8 cellular contexts compared by ENCODE assay signal in genomic region chr5:55232985-55233928, GRCh38. TPM values are rescaled to one million over a fixed set of nuclear protein-coding genes. Genes with fewer than 3 reads are reported as not detected.
DNase-seq lines count a peak whose midpoint lies in the region; ATAC-seq and TF ChIP-seq lines count a peak whose summit lies in the region.

Gene CCNO, minus strand, starts transcription at chr5:55233608. Its CDS starts 85 bp downstream, at chr5:55233523.

- no peaks in the 10 kb centered on the region for H3K36me3 ChIP-seq in endodermal cell (ENCODE audit: control insufficient read depth, insufficient read depth, low read length)
- no peaks in the 10 kb centered on the region for H3K36me3 ChIP-seq in mesendoderm (ENCODE audit: control insufficient read depth, insufficient read depth, low read length)

- H3K27me3 ChIP-seq in endodermal cell (ENCODE audit: control insufficient read depth, insufficient read depth, low read length, poor library complexity, severe bottlenecking), result peaks cover 84% of the 10 kb centered on the region
- peaks cover 61% of the 10 kb centered on the region for H3K27me3 ChIP-seq in mesendoderm (ENCODE audit: insufficient read depth, low read length, poor library complexity)

- no peaks in the 10 kb centered on the region for H3K9me3 ChIP-seq in endodermal cell (ENCODE audit: control insufficient read depth, low read length)

- no peak within 1 kb of the TSS for H2BK15ac ChIP-seq in mesendoderm (replicated peaks; ENCODE audit: low read depth)

- no peak within 1 kb of the TSS for H3K4ac ChIP-seq in mesendoderm (ENCODE audit: low read depth, low read length)

- H3K18ac ChIP-seq in mesendoderm (ENCODE audit: low read length), result no peak within 1 kb of the TSS

- H2BK120ac ChIP-seq in mesendoderm (ENCODE audit: low read depth, low read length), result no peak within 1 kb of the TSS

- no peak within 1 kb of the TSS for H3K27ac ChIP-seq in endodermal cell (ENCODE audit: low read depth, low read length)
- no peak within 1 kb of the TSS for H3K27ac ChIP-seq in mesendoderm (ENCODE audit: low read depth, low read length)

- CTCF ChIA-PET in activated CD4-positive, alpha-beta T cell treated with anti-CD3 and anti-CD28 coated beads, Interleukin-2, amount 10 ng/mL, durations not matched to agents 7 days and 5 days (lab: Charles Lee), result interaction anchor here (0.9 to 3.5 kb wide), 7 partner anchors 10 to 1571 kb away, joined by 3 to 16 read pairs (median 4); no protein-coding TSS in a partner anchor

- H3K4me3 ChIP-seq in endodermal cell (ENCODE audit: low read length) (peak within 1 kb of the TSS; percentile 86), mesendoderm (ENCODE audit: low read length) (peak within 1 kb of the TSS; percentile 31)

- POLR2A ChIA-PET in activated CD4-positive, alpha-beta T cell treated with anti-CD3 and anti-CD28 coated beads, Interleukin-2, amount 10 ng/mL, durations not matched to agents 7 days and 5 days (lab: Charles Lee), result no interaction called here

- H3K36me3 Mint-ChIP-seq in activated CD4-positive, alpha-beta T cell treated with anti-CD3 and anti-CD28 coated beads, Interleukin-2, amount 10 ng/mL, durations not matched to agents 7 days and 5 days (ENCODE audit: low read depth), result peaks cover 1% of the 10 kb centered on the region
- no peaks in the 10 kb centered on the region for H3K36me3 Mint-ChIP-seq in endodermal cell (ENCODE audit: low read depth)
- peaks cover 0 to 4% of the 10 kb centered on the region in 2 donors for H3K36me3 Mint-ChIP-seq in stimulated activated naive B cell treated with anti-CD40 and anti-IgM and Interleukin-4, amounts not matched to agents 10 μg/mL and 1 μg/mL and 100 μg/mL, for 72 hours

- H3K4me1 Mint-ChIP-seq in activated CD4-positive, alpha-beta T cell treated with anti-CD3 and anti-CD28 coated beads, Interleukin-2, amount 10 ng/mL, durations not matched to agents 7 days and 5 days, result peaks cover 25% of the 10 kb centered on the region
- peaks cover 10% of the 10 kb centered on the region for H3K4me1 Mint-ChIP-seq in endodermal cell
- peaks cover 25 to 33% of the 10 kb centered on the region in 2 donors for H3K4me1 Mint-ChIP-seq in stimulated activated naive B cell treated with anti-CD40 and anti-IgM and Interleukin-4, amounts not matched to agents 10 μg/mL and 1 μg/mL and 100 μg/mL, for 72 hours

- ATAC-seq in GM18519 (IDR thresholded peaks at IDR 0.05; ENCODE audit: low FRiP score, unreplicated experiment), result peak; percentile 39
- peak; percentile 55 for ATAC-seq in HG03342 (IDR thresholded peaks at IDR 0.05; ENCODE audit: unreplicated experiment)
- peak; percentile 84 to 86 for ATAC-seq in stimulated activated naive B cell treated with anti-CD40 and anti-IgM and Interleukin-4, amounts not matched to agents 10 μg/mL and 1 μg/mL and 100 μg/mL, for 72 hours (replicated peaks)

- H3K27ac Mint-ChIP-seq in activated CD4-positive, alpha-beta T cell treated with anti-CD3 and anti-CD28 coated beads, Interleukin-2, amount 10 ng/mL, durations not matched to agents 7 days and 5 days, result peak within 1 kb of the TSS; percentile 33
- H3K27ac Mint-ChIP-seq in endodermal cell, result peak within 1 kb of the TSS; percentile 19
- peak within 1 kb of the TSS; percentile 85 for H3K27ac Mint-ChIP-seq in stimulated activated naive B cell treated with anti-CD40 and anti-IgM and Interleukin-4, amounts not matched to agents 10 μg/mL and 1 μg/mL and 100 μg/mL, for 72 hours

- H3K79me2 ChIP-seq in mesendoderm (ENCODE audit: control insufficient read depth, insufficient read depth, low read length), result no peaks in the 10 kb centered on the region

- peak within 1 kb of the TSS; percentile 69 for H3K56ac ChIP-seq in mesendoderm (ENCODE audit: low read length)

- H3K9ac ChIP-seq in endodermal cell (ENCODE audit: extremely low read depth, low read length, poor library complexity, severe bottlenecking) (no peak within 1 kb of the TSS), mesendoderm (ENCODE audit: low read length) (peak within 1 kb of the TSS; percentile 58)

- DNase-seq in A172 (ENCODE audit: low spot score) (peak; percentile 69), NCI-H460 (ENCODE audit: extremely low read depth, low read depth) (peak; percentile 87), endodermal cell (peak; percentile 94), mesendoderm (peak; percentile 90)
- DNase-seq in activated CD4-positive, alpha-beta T cell treated with anti-CD3 and anti-CD28 coated beads, Interleukin-2, amount 10 ng/mL, durations not matched to agents 7 days and 5 days, result peak; percentile 62
- no peak for DNase-seq in stimulated activated naive B cell treated with anti-CD40 and anti-IgM and Interleukin-4, amounts not matched to agents 10 μg/mL and 1 μg/mL and 100 μg/mL, for 72 hours

- TF ChIP-seq CTCF in endodermal cell (conservative IDR thresholded peaks at IDR 0.05), result no peak

- no peaks in the 10 kb centered on the region for H3K9me3 Mint-ChIP-seq in activated CD4-positive, alpha-beta T cell treated with anti-CD3 and anti-CD28 coated beads, Interleukin-2, amount 10 ng/mL, durations not matched to agents 7 days and 5 days
- no peaks in the 10 kb centered on the region for H3K9me3 Mint-ChIP-seq in endodermal cell
- H3K9me3 Mint-ChIP-seq in stimulated activated naive B cell treated with anti-CD40 and anti-IgM and Interleukin-4, amounts not matched to agents 10 μg/mL and 1 μg/mL and 100 μg/mL, for 72 hours, result no peaks in the 10 kb centered on the region

- no peaks in the 10 kb centered on the region for H3K79me1 ChIP-seq in mesendoderm (ENCODE audit: low read length)

- WGBS in endodermal cell (ENCODE audit: insufficient coverage in 1 of 2, insufficient read length in 1 of 2), 2 experiments, result 0% methylated on average over 40 to 106 of the region's 106 CpGs
- WGBS in mesendoderm (ENCODE audit: extremely low coverage, insufficient coverage, low lambda C conversion rate), result no CpG with 5 or more reads among the region's 106 CpGs

- peak within 1 kb of the TSS; percentile 15 for H3K23ac ChIP-seq in mesendoderm (ENCODE audit: low read length)

- no peak within 1 kb of the TSS for H2BK5ac ChIP-seq in mesendoderm (ENCODE audit: low read length)

- H3K4me3 Mint-ChIP-seq in activated CD4-positive, alpha-beta T cell treated with anti-CD3 and anti-CD28 coated beads, Interleukin-2, amount 10 ng/mL, durations not matched to agents 7 days and 5 days, result peak within 1 kb of the TSS; percentile 68
- peak within 1 kb of the TSS; percentile 80 for H3K4me3 Mint-ChIP-seq in endodermal cell
- peak within 1 kb of the TSS; percentile 91 for H3K4me3 Mint-ChIP-seq in stimulated activated naive B cell treated with anti-CD40 and anti-IgM and Interleukin-4, amounts not matched to agents 10 μg/mL and 1 μg/mL and 100 μg/mL, for 72 hours

- peaks cover 78% of the 10 kb centered on the region for H3K27me3 Mint-ChIP-seq in activated CD4-positive, alpha-beta T cell treated with anti-CD3 and anti-CD28 coated beads, Interleukin-2, amount 10 ng/mL, durations not matched to agents 7 days and 5 days
- H3K27me3 Mint-ChIP-seq in endodermal cell (ENCODE audit: insufficient read depth), result peaks cover 86% of the 10 kb centered on the region
- H3K27me3 Mint-ChIP-seq in stimulated activated naive B cell treated with anti-CD40 and anti-IgM and Interleukin-4, amounts not matched to agents 10 μg/mL and 1 μg/mL and 100 μg/mL, for 72 hours, result peaks cover 66 to 74% of the 10 kb centered on the region in 2 donors

- peak within 1 kb of the TSS; percentile 85 for H3K4me2 ChIP-seq in mesendoderm (ENCODE audit: low read length)

- no peak within 1 kb of the TSS for H4K8ac ChIP-seq in mesendoderm (ENCODE audit: low read depth, low read length)

- no peak within 1 kb of the TSS for H2AK5ac ChIP-seq in mesendoderm (ENCODE audit: low read length)

- H4K5ac ChIP-seq in mesendoderm (ENCODE audit: low read length), result no peak within 1 kb of the TSS

- H3K4me1 ChIP-seq in endodermal cell (ENCODE audit: control insufficient read depth, insufficient read depth, low read length), result peaks cover 10% of the 10 kb centered on the region
- peaks cover 2% of the 10 kb centered on the region for H3K4me1 ChIP-seq in mesendoderm (ENCODE audit: control insufficient read depth, low read depth, low read length)

RNA-seq across cellular contexts. Expression of gene CCNO, which starts in this region (rescaled TPM):
- total RNA-seq in A172 (2014; rRNA removed; shearing (Covaris generic)), result 4.1 and 4.9 TPM in 2 replicates
- total RNA-seq in NCI-H460 (2014; rRNA removed; shearing (Covaris generic)), result 8.0 and 8.5 TPM in 2 replicates
- polyA plus RNA-seq in NCI-H460 (2014; cell fraction: nucleus; rRNA removed), result 18.6 and 20.3 TPM in 2 replicates
- total RNA-seq in activated CD4-positive, alpha-beta T cell treated with anti-CD3 and anti-CD28 coated beads, Interleukin-2, amount 10 ng/mL, durations not matched to agents 7 days and 5 days, result not detected
- total RNA-seq in endodermal cell, result 1 to 10 TPM; 5.1 to 9.7 TPM
- 0.75 TPM for polyA plus RNA-seq in endodermal cell (2013, experiment 1 of 2)
- polyA plus RNA-seq in endodermal cell (2013, experiment 2 of 2), result 0.83 TPM
- polyA plus RNA-seq in mesendoderm (2013, experiment 1 of 2), result 0.21 TPM
- 0.14 TPM for polyA plus RNA-seq in mesendoderm (2013, experiment 2 of 2)

Comparison
In these comparisons a context has a peak if more than half of its experiments do, and no peak if none do; other contexts are left out.
1. Peak in DNase-seq in activated CD4-positive, alpha-beta T cell treated with anti-CD3 and anti-CD28 coated beads, Interleukin-2, amount 10 ng/mL, durations not matched to agents 7 days and 5 days; RNA of the gene not detected or under 1 TPM.
2. H3K27ac Mint-ChIP-seq: peak in every context shown above with its lines; median percentile 85 in stimulated activated naive B cell treated with anti-CD40 and anti-IgM and Interleukin-4, amounts not matched to agents 10 μg/mL and 1 μg/mL and 100 μg/mL, for 72 hours; 33 in activated CD4-positive, alpha-beta T cell treated with anti-CD3 and anti-CD28 coated beads, Interleukin-2, amount 10 ng/mL, durations not matched to agents 7 days and 5 days; 19 in endodermal cell.